In genomic region chr20:59077705-59078104, GRCh38 we compare ENCODE assay signal across 32 cellular contexts. TPM values are rescaled to one million over a fixed set of nuclear protein-coding genes. Genes with fewer than 3 reads are reported as not detected.
"Had no signal": no experiment of that assay in that cellular context is flagged by ENCODE, and none has a peak within 500 bp of the region (broad histone marks: within the 10 kb centered on the region; RNA-seq: fewer than 3 reads in every experiment).

No MANE protein-coding gene starts in this region.

- H3K36me3 ChIP-seq: esophagus muscularis mucosa, heart left ventricle, pancreas, prostate gland, uterus had no signal

- H3K4me3 Mint-ChIP-seq: activated CD4-positive, alpha-beta T cell treated with anti-CD3 and anti-CD28 coated beads, Interleukin-2, amount 10 ng/mL, durations not matched to agents 7 days and 5 days; activated naive CD4-positive, alpha-beta T cell treated with anti-CD3 and anti-CD28 coated beads, Interleukin-2, amount 10 ng/mL, durations not matched to agents 7 days and 5 days; activated T-helper 1 cell treated with anti-CD3 and anti-CD28 coated beads, Interleukin-12 subunit alpha, Interleukin-12 subunit beta, Interleukin-2, Interleukin-4 antibody, amounts not matched to agents 30 ng/mL and 10 ng/mL and 1 ng/mL, durations not matched to agents 14 hours and 24 hours and 36 hours; central memory CD8-positive, alpha-beta T cell; immature natural killer cell; naive thymus-derived CD8-positive, alpha-beta T cell; neural crest cell; T-helper 17 cell; type B pancreatic cell had no signal

- ATAC-seq: heart left ventricle; left colon; naive thymus-derived CD8-positive, alpha-beta T cell; pancreas; T-helper 17 cell had no signal

- H3K4me3 ChIP-seq: esophagus muscularis mucosa, heart left ventricle, pancreas, prostate gland, smooth muscle cell, uterus had no signal

- FAIRE-seq: bronchial epithelial cell, kidney, pancreas had no signal

- H3K4me1 Mint-ChIP-seq: neural crest cell had no signal

- H3K4me1 ChIP-seq: esophagus muscularis mucosa, pancreas, prostate gland, uterus had no signal

- H3K27ac Mint-ChIP-seq: activated CD4-positive, alpha-beta T cell treated with anti-CD3 and anti-CD28 coated beads, Interleukin-2, amount 10 ng/mL, durations not matched to agents 7 days and 5 days; activated naive CD4-positive, alpha-beta T cell treated with anti-CD3 and anti-CD28 coated beads, Interleukin-2, amount 10 ng/mL, durations not matched to agents 7 days and 5 days; activated T-helper 1 cell treated with anti-CD3 and anti-CD28 coated beads, Interleukin-12 subunit alpha, Interleukin-12 subunit beta, Interleukin-2, Interleukin-4 antibody, amounts not matched to agents 30 ng/mL and 10 ng/mL and 1 ng/mL, durations not matched to agents 14 hours and 24 hours and 36 hours; immature natural killer cell; naive thymus-derived CD8-positive, alpha-beta T cell; T-helper 17 cell; type B pancreatic cell had no signal

- DNase-seq: activated CD4-positive, alpha-beta T cell treated with anti-CD3 and anti-CD28 coated beads, Interleukin-2, amount 10 ng/mL, durations not matched to agents 7 days and 5 days; activated CD4-positive, CD25-positive, alpha-beta regulatory T cell treated with anti-CD3 and anti-CD28 coated beads, Interleukin-2, amount 50 U/mL, for 72 hours; activated gamma-delta T cell; activated naive CD4-positive, alpha-beta T cell treated with anti-CD3 and anti-CD28 coated beads, Interleukin-2, amount 10 ng/mL, durations not matched to agents 7 days and 5 days; dermis blood vessel endothelial cell; effector CD4-positive, alpha-beta T cell; heart left ventricle; hypothalamus; immature natural killer cell; kidney; left colon; midbrain; naive thymus-derived CD8-positive, alpha-beta T cell; nucleus accumbens; pancreas; retina; stimulated activated CD4-positive, alpha-beta T cell treated with anti-CD3 and anti-CD28 coated beads, Interleukin-1b, Interleukin-23, amount 100 ng/mL, for 48 hours; stimulated activated CD4-positive, alpha-beta T cell treated with anti-CD3 and anti-CD28 coated beads, Interleukin-4, amount 100 ng/mL, for 4 hours; stimulated activated CD8-positive, alpha-beta memory T cell treated with anti-CD3 and anti-CD28 coated beads, Interleukin-4, amount 100 ng/mL, for 48 hours; stimulated activated naive CD4-positive, alpha-beta T cell; T-helper 17 cell; T1000; uterus had no signal

- H3K27me3 ChIP-seq: pancreas, uterus had no signal

- H3K4me2 ChIP-seq: smooth muscle cell had no signal

- H3K9me3 Mint-ChIP-seq: activated CD4-positive, alpha-beta T cell treated with anti-CD3 and anti-CD28 coated beads, Interleukin-2, amount 10 ng/mL, durations not matched to agents 7 days and 5 days; activated naive CD4-positive, alpha-beta T cell treated with anti-CD3 and anti-CD28 coated beads, Interleukin-2, amount 10 ng/mL, durations not matched to agents 7 days and 5 days; activated T-helper 1 cell treated with anti-CD3 and anti-CD28 coated beads, Interleukin-12 subunit alpha, Interleukin-12 subunit beta, Interleukin-2, Interleukin-4 antibody, amounts not matched to agents 30 ng/mL and 10 ng/mL and 1 ng/mL, durations not matched to agents 14 hours and 24 hours and 36 hours; central memory CD8-positive, alpha-beta T cell; immature natural killer cell; naive thymus-derived CD8-positive, alpha-beta T cell; neural crest cell; type B pancreatic cell had no signal

- H3K9me3 ChIP-seq: esophagus muscularis mucosa, heart left ventricle, pancreas, prostate gland, uterus had no signal

- H3K36me3 Mint-ChIP-seq: activated naive CD4-positive, alpha-beta T cell treated with anti-CD3 and anti-CD28 coated beads, Interleukin-2, amount 10 ng/mL, durations not matched to agents 7 days and 5 days; immature natural killer cell; naive thymus-derived CD8-positive, alpha-beta T cell; type B pancreatic cell had no signal

- H3K27ac ChIP-seq: esophagus muscularis mucosa, heart left ventricle, pancreas, prostate gland, uterus had no signal

RNA-seq across cellular contexts. Expression of gene TUBB1, which starts 58.5 kb away (rescaled TPM):
- total RNA-seq: activated CD4-positive, alpha-beta T cell treated with anti-CD3 and anti-CD28 coated beads, Interleukin-2, amount 10 ng/mL, durations not matched to agents 7 days and 5 days; activated T-helper 1 cell treated with anti-CD3 and anti-CD28 coated beads, Interleukin-12 subunit alpha, Interleukin-12 subunit beta, Interleukin-2, Interleukin-4 antibody, amounts not matched to agents 30 ng/mL and 10 ng/mL and 1 ng/mL, durations not matched to agents 14 hours and 24 hours and 36 hours; bronchial epithelial cell; dermis blood vessel endothelial cell; foreskin keratinocyte; kidney; left colon; naive thymus-derived CD8-positive, alpha-beta T cell; neural crest cell; prostate gland had no signal
- polyA plus RNA-seq: foreskin keratinocyte, smooth muscle cell had no signal
